In the genomic region with DNA sequence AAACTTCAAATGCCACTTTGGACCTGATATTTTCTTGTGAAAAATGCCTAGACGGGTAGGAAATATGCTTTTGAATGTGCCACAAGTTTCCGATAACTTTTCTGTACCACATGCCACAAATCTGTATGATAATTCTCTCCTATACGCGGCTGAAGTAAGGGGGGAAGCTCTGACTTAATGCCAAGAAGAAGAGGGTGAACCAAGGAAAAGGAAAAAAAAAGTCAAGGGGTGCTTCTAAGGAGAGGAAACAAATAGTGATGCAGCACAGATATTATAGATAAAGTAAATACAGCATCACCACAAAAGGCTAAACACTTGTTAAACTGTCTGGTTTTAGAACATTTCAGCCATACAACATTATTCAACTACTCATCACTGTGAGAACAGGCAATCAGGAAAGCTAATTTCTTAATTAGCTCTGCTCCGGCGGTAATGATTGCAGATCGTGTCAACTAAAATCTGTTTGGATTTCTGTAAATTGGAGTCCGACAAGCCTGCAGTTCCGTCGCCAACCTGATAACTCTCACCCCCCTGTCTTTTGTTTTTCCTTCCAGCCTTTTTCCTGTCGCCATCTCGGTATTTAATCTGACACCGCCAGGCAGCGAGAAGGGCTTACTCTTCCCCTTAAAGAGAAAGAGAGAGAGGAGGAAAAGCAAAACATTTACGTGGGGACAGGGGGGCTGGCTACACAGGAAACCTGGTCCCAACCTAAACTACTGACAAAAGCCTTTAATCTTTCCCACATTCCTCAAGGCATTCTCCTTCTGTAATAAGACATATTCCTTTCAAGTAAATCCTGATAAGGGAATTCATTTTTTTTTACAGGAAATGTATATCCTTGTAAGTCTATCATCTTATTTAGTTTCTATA, we compare ENCODE assay signal across 8 cellular contexts.
DNase-seq lines count a peak whose midpoint lies in the region; ATAC-seq and TF ChIP-seq lines count a peak whose summit lies in the region.

No MANE protein-coding gene starts in this region.

- H3K4me1 ChIP-seq in HUES48 (ENCODE audit: control insufficient read depth, insufficient read depth, low read length) (peaks cover 37% of the 10 kb centered on the region), mesodermal cell (ENCODE audit: control insufficient read depth, insufficient read depth, low read length, poor library complexity, severe bottlenecking) (peaks cover 74% of the 10 kb centered on the region), breast epithelium (no peaks in the 10 kb centered on the region)

- H3K9me3 ChIP-seq in HUES48 (ENCODE audit: control insufficient read depth, insufficient read depth, low read length) (no peaks in the 10 kb centered on the region), mesodermal cell (ENCODE audit: control insufficient read depth, low read length) (no peaks in the 10 kb centered on the region), breast epithelium (no peaks in the 10 kb centered on the region)

- ATAC-seq in central memory CD8-positive, alpha-beta T cell (replicated peaks; ENCODE audit: extremely low read depth, poor library complexity, severe bottlenecking): no peak
- no peak for ATAC-seq in HG02798 (IDR thresholded peaks at IDR 0.05; ENCODE audit: poor library complexity, unreplicated experiment)

- H3K36me3 ChIP-seq in HUES48 (ENCODE audit: control insufficient read depth, insufficient read depth, low read length): no peaks in the 10 kb centered on the region
- H3K36me3 ChIP-seq in mesodermal cell (ENCODE audit: control insufficient read depth, insufficient read depth, low read length): peaks cover 34% of the 10 kb centered on the region
- no peaks in the 10 kb centered on the region for H3K36me3 ChIP-seq in breast epithelium

- H3K4me1 Mint-ChIP-seq in central memory CD8-positive, alpha-beta T cell: peaks cover 68% of the 10 kb centered on the region

- intact Hi-C loops in breast epithelium (cut with DNase I; ENCODE audit: low total_unique reads): no loop called here

- H3K27me3 ChIP-seq in HUES48 (ENCODE audit: control insufficient read depth, insufficient read depth, low read length): peaks cover 21% of the 10 kb centered on the region
- H3K27me3 ChIP-seq in breast epithelium: no peaks in the 10 kb centered on the region

- H3K4me3 Mint-ChIP-seq in central memory CD8-positive, alpha-beta T cell: peak overlapping the region; percentile 56

- TF ChIP-seq POLR2A in breast epithelium (IDR thresholded peaks at IDR 0.05): no peak

- WGBS in mesodermal cell (ENCODE audit: insufficient coverage in 2 of 2), 2 experiments: 19 to 21% methylated on average over 4 to 6 of the region's 15 CpGs

- DNase-seq in A172 (ENCODE audit: low spot score) (peak; percentile 59), GM19240 (ENCODE audit: insufficient read length, low spot score) (no peak), breast epithelium (ENCODE audit: low spot score in 2 of 2) (no peak)
- no peak for DNase-seq in central memory CD8-positive, alpha-beta T cell (ENCODE audit: low spot score in 2 of 2)
- DNase-seq in NK-92 treated with Interleukin-12 subunit alpha and Interleukin-12 subunit beta, amount 100 ng/mL, for 24 hours (lab: John Stamatoyannopoulos, UW): no peak

- H3K9me3 Mint-ChIP-seq in central memory CD8-positive, alpha-beta T cell: no peaks in the 10 kb centered on the region

- H3K27ac ChIP-seq in HUES48 (ENCODE audit: low read depth, low read length) (peak overlapping the region; percentile 23), mesodermal cell (ENCODE audit: low read depth, low read length, severe bottlenecking) (peak overlapping the region; percentile 88), breast epithelium (peak overlapping the region in 1 of 2 donors; percentile 35)

- TF ChIP-seq CTCF in breast epithelium (IDR thresholded peaks at IDR 0.05): no peak

- peaks cover 34% of the 10 kb centered on the region for H3K36me3 Mint-ChIP-seq in central memory CD8-positive, alpha-beta T cell (ENCODE audit: insufficient read depth)

- peak overlapping the region; percentile 86 for H3K27ac Mint-ChIP-seq in central memory CD8-positive, alpha-beta T cell (ENCODE audit: low read depth)

- no peak overlapping the region for H3K4me3 ChIP-seq in HUES48 (ENCODE audit: low read depth, low read length)
- peak overlapping the region; percentile 9 for H3K4me3 ChIP-seq in mesodermal cell (ENCODE audit: extremely low read depth, insufficient read depth, low read length, poor library complexity, severe bottlenecking)
- no peak overlapping the region for H3K4me3 ChIP-seq in breast epithelium

- no peak overlapping the region for H3K9ac ChIP-seq in HUES48 (ENCODE audit: low read depth, low read length)

- no peaks in the 10 kb centered on the region for H3K27me3 Mint-ChIP-seq in central memory CD8-positive, alpha-beta T cell
